ENCODE assay signal across 8 cellular contexts in genomic region chr7:100894860-100895700, GRCh38. TPM values are rescaled to one million over a fixed set of nuclear protein-coding genes. Genes with fewer than 3 reads are reported as not detected.
A peak's percentile ranks its signal among the peaks of the same experiment; 100 is the strongest.
DNase-seq lines count a peak whose midpoint lies in the region; ATAC-seq and TF ChIP-seq lines count a peak whose summit lies in the region.

No MANE protein-coding gene starts in this region.

- no peaks in the 10 kb centered on the region for H3K9me3 ChIP-seq in breast epithelium

- peak overlapping the region; percentile 0 to 29 for H3K27ac ChIP-seq in breast epithelium

- H3K27me3 ChIP-seq in breast epithelium = peaks cover 4 to 39% of the 10 kb centered on the region in 2 donors
- H3K27me3 ChIP-seq in kidney epithelial cell (ENCODE audit: control insufficient read depth, insufficient read depth, low read length) = peaks cover 28% of the 10 kb centered on the region

- TF ChIP-seq POLR2A in breast epithelium (IDR thresholded peaks at IDR 0.05) = no peak

- intact Hi-C loops in breast epithelium (cut with DNase I; ENCODE audit: low total_unique reads) = loop anchor here (5.0 kb wide), 1 partner anchor 162 kb away; no protein-coding TSS in a partner anchor

- DNase-seq in SKM-1 treated with dmso at 0.1 percent for 144 hours (lab: John Stamatoyannopoulos, UW; ENCODE audit: unreplicated experiment) (peak; percentile 10), SKM-1 (lab: John Stamatoyannopoulos, UW; ENCODE audit: unreplicated experiment) (no peak), breast epithelium (ENCODE audit: low spot score in 2 of 2) (no peak), kidney epithelial cell (ENCODE audit: low read depth) (no peak), GOT3 (lab: John Stamatoyannopoulos, UW) (no peak)
- peak; percentile 39 to 63 for DNase-seq in stimulated activated CD4-positive, alpha-beta T cell treated with anti-CD3 and anti-CD28 coated beads, Interleukin-4, amount 100 ng/mL, for 4 hours

- H3K4me3 ChIP-seq in breast epithelium (peak overlapping the region; percentile 35 to 67 (median 58)), kidney epithelial cell (ENCODE audit: low read depth, low read length) (peak overlapping the region; percentile 37)

- no peaks in the 10 kb centered on the region for H3K36me3 ChIP-seq in breast epithelium
- no peaks in the 10 kb centered on the region for H3K36me3 ChIP-seq in kidney epithelial cell (ENCODE audit: control insufficient read depth, insufficient read depth, low read length)

- TF ChIP-seq CTCF in breast epithelium (IDR thresholded peaks at IDR 0.05) = peak; percentile 62 to 82 (median 70)
- TF ChIP-seq CTCF in kidney epithelial cell (IDR thresholded peaks at IDR 0.05; ENCODE audit: insufficient read depth, low read length, poor library complexity, severe bottlenecking) = peak; percentile 83

- H3K4me1 ChIP-seq in breast epithelium = peaks cover 0 to 6% of the 10 kb centered on the region in 2 donors

- peak; percentile 36 for ATAC-seq in SK-N-SH treated with all-trans-retinoic acid at 6 μM for 48 hours
- ATAC-seq in HG03457 (IDR thresholded peaks at IDR 0.05; ENCODE audit: unreplicated experiment) = no peak

TF ChIP-seq in SK-N-SH treated with all-trans-retinoic acid at 6 μM for 48 hours, 23 proteins besides CTCF, POLR2A, EP300 and RAD21:
- TF ChIP-seq GLIS3 (CRISPR knock-in tag; IDR thresholded peaks at IDR 0.05) (no peak), PATZ1 (CRISPR knock-in tag; IDR thresholded peaks at IDR 0.05; ENCODE audit: borderline replicate concordance) (peak; percentile 84; the same call in 1 of the 2 replicates)
- TF ChIP-seq, protein P1, sequence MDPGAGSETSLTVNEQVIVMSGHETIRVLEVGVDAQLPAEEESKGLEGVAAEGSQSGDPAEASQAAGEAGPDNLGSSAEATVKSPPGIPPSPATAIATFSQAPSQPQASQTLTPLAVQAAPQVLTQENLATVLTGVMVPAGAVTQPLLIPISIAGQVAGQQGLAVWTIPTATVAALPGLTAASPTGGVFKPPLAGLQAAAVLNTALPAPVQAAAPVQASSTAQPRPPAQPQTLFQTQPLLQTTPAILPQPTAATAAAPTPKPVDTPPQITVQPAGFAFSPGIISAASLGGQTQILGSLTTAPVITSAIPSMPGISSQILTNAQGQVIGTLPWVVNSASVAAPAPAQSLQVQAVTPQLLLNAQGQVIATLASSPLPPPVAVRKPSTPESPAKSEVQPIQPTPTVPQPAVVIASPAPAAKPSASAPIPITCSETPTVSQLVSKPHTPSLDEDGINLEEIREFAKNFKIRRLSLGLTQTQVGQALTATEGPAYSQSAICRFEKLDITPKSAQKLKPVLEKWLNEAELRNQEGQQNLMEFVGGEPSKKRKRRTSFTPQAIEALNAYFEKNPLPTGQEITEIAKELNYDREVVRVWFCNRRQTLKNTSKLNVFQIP (CRISPR knock-in tag; IDR thresholded peaks at IDR 0.05; ENCODE audit: borderline replicate concordance, low read depth) = no peak

RNA-seq across cellular contexts. Expression of gene ACHE, which starts 0.6 kb away (rescaled TPM):
- total RNA-seq in breast epithelium = 1 to 10 TPM in 2 of 3 donors, under 1 TPM in 1; 0.64 to 4.3 (median 3.2) TPM
- total RNA-seq in kidney epithelial cell = 1.3 and 6.4 TPM in 2 replicates

RNA-seq across cellular contexts. Expression of gene UFSP1, which starts 5.6 kb away (rescaled TPM):
- total RNA-seq in breast epithelium (1 to 10 TPM; 2.9 to 4.2 (median 3.7) TPM), kidney epithelial cell (1.6 and 4.3 TPM in 2 replicates)

RNA-seq across cellular contexts. Expression of gene SRRT, which starts 20.2 kb away (rescaled TPM):
- total RNA-seq in breast epithelium (100 to 1,000 TPM in 2 of 3 donors, 10 to 100 TPM in 1; 45.8 to 111 (median 104) TPM), kidney epithelial cell (65.9 and 67.9 TPM in 2 replicates)

RNA-seq across cellular contexts. Expression of gene TRIP6, which starts 27.9 kb away (rescaled TPM):
- total RNA-seq in breast epithelium (10 to 100 TPM; 45.3 to 62.8 (median 49.8) TPM), kidney epithelial cell (113 and 114 TPM in 2 replicates)

RNA-seq across cellular contexts. Expression of gene SLC12A9, which starts 42.6 kb away (rescaled TPM):
- 10 to 100 TPM; 13.3 to 18.0 (median 16.7) TPM for total RNA-seq in breast epithelium
- total RNA-seq in kidney epithelial cell = 15.7 and 18.3 TPM in 2 replicates

Comparison
In these comparisons a context has a peak if more than half of its experiments do, and no peak if none do; other contexts are left out.
1. DNase-seq: peak in SKM-1 treated with dmso at 0.1 percent for 144 hours (single experiment) and stimulated activated CD4-positive, alpha-beta T cell treated with anti-CD3 and anti-CD28 coated beads, Interleukin-4, amount 100 ng/mL, for 4 hours (2 of 2); none in SKM-1 (single experiment), breast epithelium (0 of 2), kidney epithelial cell (single experiment) and GOT3 (single experiment).